In the genomic region with DNA sequence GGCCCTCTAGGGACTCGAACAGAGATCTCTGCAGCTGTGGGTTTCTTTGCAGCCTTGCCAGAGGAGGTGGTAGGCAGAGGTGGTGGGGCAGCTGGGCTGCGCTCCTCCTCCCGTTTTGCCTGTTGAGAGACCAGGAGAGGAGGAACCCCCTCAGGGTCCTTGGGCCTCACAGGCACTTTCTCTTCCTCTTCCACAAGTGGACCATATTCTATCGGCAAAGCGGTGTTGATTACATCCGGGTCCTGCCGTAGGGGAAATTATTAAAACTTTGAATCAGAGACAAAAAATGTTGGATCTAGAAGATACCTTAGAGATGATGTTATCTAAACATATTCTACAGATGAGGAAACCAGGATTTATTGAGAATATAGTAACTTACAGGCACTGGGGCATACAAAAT, we compare ENCODE assay signal across 17 cellular contexts.
"Had no signal": no experiment of that assay in that cellular context is flagged by ENCODE, and none has a peak within 500 bp of the region (broad histone marks: within the 10 kb centered on the region; RNA-seq: fewer than 3 reads in every experiment).

No MANE protein-coding gene starts in this region.

- H3K27ac Mint-ChIP-seq: endodermal cell; naive thymus-derived CD8-positive, alpha-beta T cell; nephron progenitor cell had no signal

- H3K27me3 Mint-ChIP-seq: naive thymus-derived CD8-positive, alpha-beta T cell; stimulated activated naive CD8-positive, alpha-beta T cell treated with anti-CD3 and anti-CD28 coated beads, Interleukin-15, amount 100 ng/mL, for 72 hours had no signal

- DNase-seq: effector CD8-positive, alpha-beta T cell; endodermal cell; foreskin fibroblast; gastrocnemius medialis; head of caudate nucleus; left ventricle myocardium superior; lower lobe of right lung; naive thymus-derived CD8-positive, alpha-beta T cell; nephron progenitor cell; nucleus accumbens; stimulated activated CD4-positive, alpha-beta T cell treated with anti-CD3 and anti-CD28 coated beads, Interleukin-12 subunit alpha, Interleukin-12 subunit beta, amount 100 ng/mL, for 4 hours; stimulated activated CD4-positive, alpha-beta T cell treated with anti-CD3 and anti-CD28 coated beads, Interleukin-1b, Interleukin-23, amount 100 ng/mL, for 48 hours; stimulated activated CD4-positive, alpha-beta T cell treated with anti-CD3 and anti-CD28 coated beads, Interleukin-4, amount 100 ng/mL, for 1 hour; stimulated activated CD8-positive, alpha-beta memory T cell treated with anti-CD3 and anti-CD28 coated beads, Interleukin-4, amount 100 ng/mL, for 48 hours; stimulated activated naive CD4-positive, alpha-beta T cell; stimulated activated naive CD8-positive, alpha-beta T cell treated with anti-CD3 and anti-CD28 coated beads, Interleukin-15, amount 100 ng/mL, for 72 hours; transverse colon had no signal

- H3K9me3 Mint-ChIP-seq: endodermal cell; naive thymus-derived CD8-positive, alpha-beta T cell; nephron progenitor cell; stimulated activated naive CD8-positive, alpha-beta T cell treated with anti-CD3 and anti-CD28 coated beads, Interleukin-15, amount 100 ng/mL, for 72 hours had no signal

- H3K4me3 Mint-ChIP-seq: endodermal cell; naive thymus-derived CD8-positive, alpha-beta T cell; nephron progenitor cell; stimulated activated naive CD8-positive, alpha-beta T cell treated with anti-CD3 and anti-CD28 coated beads, Interleukin-15, amount 100 ng/mL, for 72 hours had no signal

- H3K4me1 Mint-ChIP-seq: nephron progenitor cell; stimulated activated naive CD8-positive, alpha-beta T cell treated with anti-CD3 and anti-CD28 coated beads, Interleukin-15, amount 100 ng/mL, for 72 hours had no signal
